ENCODE assay signal across 34 cellular contexts in genomic region chr16:79790854-79791253, GRCh38.
"Had no signal": no experiment of that assay in that cellular context is flagged by ENCODE, and none has a peak within 500 bp of the region (broad histone marks: within the 10 kb centered on the region; RNA-seq: fewer than 3 reads in every experiment).

No MANE protein-coding gene starts in this region.

- H3K9me3 ChIP-seq: MG63 had no signal

- H3K4me3 ChIP-seq: MG63 had no signal

- H3K36me3 ChIP-seq: MG63 had no signal

- DNase-seq: Karpas-422, Kasumi-1, MG63, MM.1S, MV-4-11, NCI-H1048, NCI-H1092, NCI-H1092 treated with DMSO at 0.1 percent for 48 hours, NCI-H1105, NCI-H1105 treated with DMSO at 0.1 percent for 48 hours, NCI-H1417, NCI-H1417 treated with DMSO at 0.1 percent for 48 hours, NCI-H1436, NCI-H1436 treated with DMSO at 0.1 percent for 48 hours, NCI-H146, NCI-H1694, NCI-H1694 treated with DMSO at 0.1 percent for 48 hours, NCI-H187, NCI-H187 treated with DMSO at 0.1 percent for 48 hours, NCI-H1930, NCI-H2029, NCI-H2029 treated with DMSO at 0.1 percent for 48 hours, NCI-H2081, NCI-H2081 treated with DMSO at 0.1 percent for 48 hours, NCI-H2107, NCI-H2171, NCI-H2171 treated with DMSO at 0.1 percent for 48 hours, NCI-H2227 treated with DMSO at 0.1 percent for 48 hours, NCI-H226, NCI-H345, NCI-H446, NCI-H446 treated with DMSO at 0.1 percent for 48 hours, NCI-H510A, NCI-H510A treated with DMSO at 0.1 percent for 48 hours had no signal
